8 cellular contexts compared by ENCODE assay signal in the genomic region with DNA sequence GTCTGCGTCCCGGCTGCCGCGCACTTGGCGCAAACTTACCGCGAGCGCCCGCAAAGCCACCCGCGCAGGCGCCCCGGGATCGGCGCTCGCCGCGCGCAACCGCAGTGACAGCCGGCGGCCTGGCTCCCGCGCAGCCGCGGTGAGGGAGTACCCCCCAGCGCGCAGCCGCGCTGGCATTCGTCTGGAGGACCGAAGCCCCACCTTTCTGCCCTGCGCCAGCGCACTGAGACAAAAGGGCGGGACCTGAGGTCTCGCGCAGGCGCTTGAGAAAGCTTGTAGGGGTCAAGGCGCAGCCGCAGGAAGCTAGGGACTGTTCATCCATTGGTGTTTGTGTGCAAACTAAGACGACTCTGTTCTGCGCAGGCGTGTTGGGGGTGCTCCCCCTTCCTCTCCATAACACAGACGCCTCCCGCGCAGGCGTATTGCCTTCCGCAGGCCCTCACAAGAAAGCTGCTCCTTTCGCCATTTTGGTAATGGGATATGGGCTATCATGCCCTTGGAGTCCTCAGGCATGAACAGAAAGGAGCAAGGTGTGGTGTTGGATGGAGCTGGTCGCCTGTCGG. TPM values are rescaled to one million over a fixed set of nuclear protein-coding genes. Genes with fewer than 3 reads are reported as not detected.
DNase-seq lines count a peak whose midpoint lies in the region; ATAC-seq and TF ChIP-seq lines count a peak whose summit lies in the region.

A gene (minus strand): TSS at position 91 of the 563 bp plus-strand sequence. CDS start 558 bp downstream, outside the sequence.

- H3K9me3 Mint-ChIP-seq in activated T-cell treated with anti-CD3 and anti-CD28 coated beads, Interleukin-2, amount 50 U/mL, for 4 hours = no peaks in the 10 kb centered on the region

- CTCF ChIA-PET in Panc1 (lab: Charles Lee) = interaction anchor here (0.6 to 1.2 kb wide), 6 partner anchors 14 to 225 kb away, joined by 3 to 11 read pairs (median 3); no protein-coding TSS in a partner anchor

- ATAC-seq in GM21723 (IDR thresholded peaks at IDR 0.05; ENCODE audit: unreplicated experiment) (peak; percentile 45), Panc1 (peak; percentile 82), esophagus mucosa (peak; percentile 85)
- ATAC-seq in activated T-cell treated with anti-CD3 and anti-CD28 coated beads, Interleukin-2, amount 50 U/mL, for 4 hours = peak; percentile 64 to 71

- peak within 1 kb of the TSS; percentile 93 for H3K4me3 Mint-ChIP-seq in activated T-cell treated with anti-CD3 and anti-CD28 coated beads, Interleukin-2, amount 50 U/mL, for 4 hours

- H3K4me1 ChIP-seq in Panc1 (ENCODE audit: control insufficient read depth, insufficient read depth, low read length) (peaks cover 26% of the 10 kb centered on the region), muscle layer of colon (ENCODE audit: insufficient read depth, low read length) (peaks cover 35% of the 10 kb centered on the region)

- in situ Hi-C loops in Panc1 (cut with HindIII; ENCODE audit: low pct_unique_long_range_greater_than_20kb, low sequenced_read_pairs) = no loop called here

- H3K4me1 Mint-ChIP-seq in activated T-cell treated with anti-CD3 and anti-CD28 coated beads, Interleukin-2, amount 50 U/mL, for 4 hours (ENCODE audit: low read depth) = peaks cover 21% of the 10 kb centered on the region

- peak within 1 kb of the TSS; percentile 80 to 90 for H3K4me3 ChIP-seq in Panc1 (ENCODE audit: low read depth in 2 of 2, low read length in 2 of 2)
- peak within 1 kb of the TSS; percentile 72 to 99 for H3K4me3 ChIP-seq in muscle layer of colon (ENCODE audit: low read depth in 1 of 2, low read length in 2 of 2)

- H3K27ac ChIP-seq in Panc1 (ENCODE audit: low read length) (peak within 1 kb of the TSS; percentile 100), muscle layer of colon (ENCODE audit: low read depth, low read length) (peak within 1 kb of the TSS; percentile 96)

- H3K36me3 Mint-ChIP-seq in activated T-cell treated with anti-CD3 and anti-CD28 coated beads, Interleukin-2, amount 50 U/mL, for 4 hours (ENCODE audit: insufficient read depth) = peaks cover 2% of the 10 kb centered on the region

- POLR2A ChIA-PET in Panc1 (lab: Charles Lee) = interaction anchor here (1.0 to 1.2 kb wide), 2 partner anchors 117 to 223 kb away, joined by 3 to 4 read pairs; a partner anchor contains a TSS

- H3K27me3 Mint-ChIP-seq in activated T-cell treated with anti-CD3 and anti-CD28 coated beads, Interleukin-2, amount 50 U/mL, for 4 hours (ENCODE audit: low read depth) = no peaks in the 10 kb centered on the region

- H3K9me3 ChIP-seq in Panc1 (ENCODE audit: control insufficient read depth, insufficient read depth, low read depth, low read length) (no peaks in the 10 kb centered on the region), muscle layer of colon (ENCODE audit: low read length) (no peaks in the 10 kb centered on the region)

- peak; percentile 100 for DNase-seq in DMS153 treated with DMSO at 0.1 percent for 48 hours (lab: John Stamatoyannopoulos, UW; ENCODE audit: unreplicated experiment)
- peak; percentile 99 for DNase-seq in KG1 (lab: John Stamatoyannopoulos, UW)
- DNase-seq in Panc1 (ENCODE audit: low read depth, low spot score) = peak; percentile 97
- DNase-seq in activated T-cell treated with anti-CD3 and anti-CD28 coated beads, Interleukin-2, amount 50 U/mL, for 4 hours = peak; percentile 99
- DNase-seq in stimulated activated CD8-positive, alpha-beta memory T cell treated with anti-CD3 and anti-CD28 coated beads, Interleukin-7, amount 100 ng/mL, for 24 hours (ENCODE audit: low read depth) = peak; percentile 100

- H3K36me3 ChIP-seq in Panc1 (ENCODE audit: control insufficient read depth, insufficient read depth, low read length) (peaks cover 2% of the 10 kb centered on the region; the same call in 1 of the 2 replicates), muscle layer of colon (ENCODE audit: insufficient read depth, low read length) (no peaks in the 10 kb centered on the region)

- TF ChIP-seq CTCF in Panc1 (IDR thresholded peaks at IDR 0.05) = no peak

- H3K9ac ChIP-seq in muscle layer of colon (ENCODE audit: low read length) = peak within 1 kb of the TSS; percentile 89

- intact Hi-C loops in Panc1 (cut with micrococcal nuclease; ENCODE audit: unreplicated experiment) = loop anchor here (5.0 kb wide), 1 partner anchor 224 kb away; a partner anchor contains a TSS

- no TSS peak for BruUV-seq in Panc1 (replicated peaks; lab: Mats Ljungman, UMichigan)

- H3K27me3 ChIP-seq in Panc1 (ENCODE audit: control insufficient read depth, insufficient read depth, low read length) = no peaks in the 10 kb centered on the region
- no peaks in the 10 kb centered on the region for H3K27me3 ChIP-seq in muscle layer of colon (ENCODE audit: control insufficient read depth in 1 of 2, insufficient read depth in 2 of 2, low read length in 2 of 2)

RNA-seq across cellular contexts. Expression of the gene that starts here (rescaled TPM):
- total RNA-seq in Panc1 (2021; ENCODE audit: unreplicated experiment) (79.1 TPM), esophagus mucosa (14.2 TPM)
- polyA plus RNA-seq in Panc1 (2012; ENCODE audit: insufficient read length) = 104 TPM
- 10 to 100 TPM; 45.2 to 48.6 (median 47.8) TPM for total RNA-seq in activated T-cell treated with anti-CD3 and anti-CD28 coated beads, Interleukin-2, amount 50 U/mL, for 4 hours

Comparison
In these comparisons a context has a peak if more than half of its experiments do, and no peak if none do; other contexts are left out.
1. Peak in every context shown above with its lines: DNase-seq, ATAC-seq, H3K4me3 ChIP-seq and H3K27ac ChIP-seq.